Comparison of ENCODE assay signal across 9 cellular contexts in the genomic region with DNA sequence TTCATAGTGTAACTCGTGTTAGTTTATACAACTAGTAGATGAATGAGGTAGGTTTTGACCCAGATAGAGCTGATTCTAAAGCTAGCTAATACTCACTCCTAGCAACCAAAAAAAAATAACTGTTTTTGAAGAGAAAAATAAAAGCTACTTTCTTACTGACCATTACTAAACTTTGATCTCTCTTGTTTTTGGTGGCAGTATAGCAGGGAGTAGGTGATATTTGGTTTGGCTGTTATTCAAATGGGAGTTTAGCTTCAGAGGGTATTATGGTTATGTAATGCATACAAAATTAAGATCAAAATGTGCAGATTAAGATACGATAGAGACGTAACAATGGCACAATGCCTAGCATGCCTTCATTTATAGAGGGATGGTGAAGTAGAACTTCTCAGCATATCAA.
"Had no signal": no experiment of that assay in that cellular context is flagged by ENCODE, and none has a peak within 500 bp of the region (broad histone marks: within the 10 kb centered on the region; RNA-seq: fewer than 3 reads in every experiment).

No MANE protein-coding gene starts in this region.

- H3K27ac ChIP-seq: HL-60 had no signal

- H3K4me2 ChIP-seq: GM23338 had no signal

- FAIRE-seq: K562 had no signal

- H3K9me3 ChIP-seq: HAP-1 had no signal

- H3K4me3 ChIP-seq: GM23338, HAP-1, K562 had no signal

- DNase-seq: H7, HFFc6, IMR-90, KG1 had no signal

- H2AFZ ChIP-seq: GM23338 had no signal

- H3K36me3 ChIP-seq: HAP-1 had no signal

- ATAC-seq: GM23338, HCT116, K562 had no signal
